Comparison of ENCODE assay signal across 8 cellular contexts in genomic region chr21:14545906-14546480, GRCh38. TPM values are rescaled to one million over a fixed set of nuclear protein-coding genes. Genes with fewer than 3 reads are reported as not detected.
DNase-seq lines count a peak whose midpoint lies in the region; ATAC-seq lines count a peak whose summit lies in the region.

Gene SAMSN1 (minus strand): TSS chr21:14546315. CDS start chr21:14546261, 54 bp downstream.

- peak; percentile 80 for ATAC-seq in GM21717 (IDR thresholded peaks at IDR 0.05; ENCODE audit: unreplicated experiment)
- ATAC-seq in activated T-cell treated with anti-CD3 and anti-CD28 coated beads, Interleukin-2, amount 50 U/mL, for 4 hours: peak; percentile 86 to 88
- ATAC-seq in left lobe of liver: peak; percentile 51

- peak within 1 kb of the TSS; percentile 58 for H3K4me3 ChIP-seq in GM08714 (ENCODE audit: low read length)

- H3K4me3 Mint-ChIP-seq in activated T-cell treated with anti-CD3 and anti-CD28 coated beads, Interleukin-2, amount 50 U/mL, for 4 hours: peak within 1 kb of the TSS; percentile 94

- H3K4me1 Mint-ChIP-seq in activated T-cell treated with anti-CD3 and anti-CD28 coated beads, Interleukin-2, amount 50 U/mL, for 4 hours (ENCODE audit: low read depth): peaks cover 58% of the 10 kb centered on the region

- H3K36me3 Mint-ChIP-seq in activated T-cell treated with anti-CD3 and anti-CD28 coated beads, Interleukin-2, amount 50 U/mL, for 4 hours (ENCODE audit: insufficient read depth): peaks cover 16% of the 10 kb centered on the region

- peak; percentile 76 for DNase-seq in MV-4-11 (lab: John Stamatoyannopoulos, UW)
- peak; percentile 58 for DNase-seq in activated T-cell treated with anti-CD3 and anti-CD28 coated beads, Interleukin-2, amount 50 U/mL, for 4 hours
- no peak for DNase-seq in left lobe of liver (ENCODE audit: low spot score)
- DNase-seq in stimulated activated naive CD4-positive, alpha-beta T cell treated with Interleukin-2 at 50 U/mL for 16 hours (lab: John Stamatoyannopoulos, UW): peak; percentile 69
- DNase-seq in NCI-H526 (lab: John Stamatoyannopoulos, UW): no peak
- DNase-seq in hypothalamus (lab: John Stamatoyannopoulos, UW): no peak

- H3K27me3 Mint-ChIP-seq in activated T-cell treated with anti-CD3 and anti-CD28 coated beads, Interleukin-2, amount 50 U/mL, for 4 hours (ENCODE audit: low read depth): no peaks in the 10 kb centered on the region

- H3K9me3 Mint-ChIP-seq in activated T-cell treated with anti-CD3 and anti-CD28 coated beads, Interleukin-2, amount 50 U/mL, for 4 hours: no peaks in the 10 kb centered on the region

RNA-seq across cellular contexts. Expression of gene SAMSN1, which starts in this region (rescaled TPM):
- total RNA-seq in activated T-cell treated with anti-CD3 and anti-CD28 coated beads, Interleukin-2, amount 50 U/mL, for 4 hours: 100 to 1,000 TPM in 1 of 3 donors, 10 to 100 TPM in 2; 54.0 to 107 (median 73.5) TPM
- total RNA-seq in left lobe of liver: 1.6 TPM

Comparison
In these comparisons a context has a peak if more than half of its experiments do, and no peak if none do; other contexts are left out.
1. RNA of gene SAMSN1 (total RNA-seq): 54.0 to 107 TPM in activated T-cell treated with anti-CD3 and anti-CD28 coated beads, Interleukin-2, amount 50 U/mL, for 4 hours; 1.6 TPM in left lobe of liver (single experiment); every median in the first group is over 10 times any median in the second.
2. DNase-seq: peak in MV-4-11 (single experiment), activated T-cell treated with anti-CD3 and anti-CD28 coated beads, Interleukin-2, amount 50 U/mL, for 4 hours (single experiment) and stimulated activated naive CD4-positive, alpha-beta T cell treated with Interleukin-2 at 50 U/mL for 16 hours (single experiment); none in left lobe of liver (single experiment), NCI-H526 (0 of 2) and hypothalamus (0 of 51).
3. Peak in every context shown above with its lines, with median percentiles within 50 percentile points of each other: ATAC-seq.